34 cellular contexts compared by ENCODE assay signal in the genomic region with DNA sequence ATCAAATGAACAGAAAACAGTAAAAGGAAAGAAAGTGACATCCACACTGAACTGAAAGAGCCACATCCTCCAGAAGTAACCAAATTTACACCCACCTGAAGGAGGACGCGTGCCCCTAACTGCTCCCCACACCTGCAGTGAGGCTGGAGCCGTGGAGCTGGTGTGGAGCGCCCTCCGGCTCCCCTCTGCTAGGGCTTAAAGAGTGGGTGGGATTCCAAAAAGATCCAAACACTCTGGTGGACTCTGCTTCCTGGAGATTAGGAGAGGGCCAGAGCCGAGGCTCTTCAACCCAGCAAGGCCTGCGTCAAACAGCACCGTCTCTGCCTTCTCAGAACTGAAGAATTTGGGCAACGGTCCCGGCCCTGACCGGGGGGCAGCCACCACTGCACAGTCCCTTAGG.
"Had no signal": no experiment of that assay in that cellular context is flagged by ENCODE, and none has a peak within 500 bp of the region (broad histone marks: within the 10 kb centered on the region; RNA-seq: fewer than 3 reads in every experiment).

No MANE protein-coding gene starts in this region.

- DNase-seq: activated CD4-positive, alpha-beta memory T cell treated with anti-CD3 and anti-CD28 coated beads for 36 hours; activated CD4-positive, alpha-beta T cell treated with anti-CD3 and anti-CD28 coated beads for 1 hour; activated CD4-positive, alpha-beta T cell treated with anti-CD3 and anti-CD28 coated beads for 36 hours; activated CD4-positive, alpha-beta T cell treated with anti-CD3 and anti-CD28 coated beads, Interleukin-2, amount 10 ng/mL, durations not matched to agents 24 days and 14 days; activated CD4-positive, alpha-beta T cell treated with anti-CD3 and anti-CD28 coated beads, Interleukin-2, amount 50 U/mL, for 1 hour; activated CD4-positive, alpha-beta T cell treated with anti-CD3 and anti-CD28 coated beads, Interleukin-2, amount 50 U/mL, for 4 hours; activated CD4-positive, CD25-positive, alpha-beta regulatory T cell; activated CD8-positive, alpha-beta memory T cell treated with anti-CD3 and anti-CD28 coated beads, Interleukin-2, amount 50 U/mL, for 4 hours; activated CD8-positive, alpha-beta T cell treated with anti-CD3 and anti-CD28 coated beads for 36 hours; activated effector memory CD4-positive, alpha-beta T cell treated with anti-CD3 and anti-CD28 coated beads, Interleukin-2, amount 50 U/mL, for 16 hours; activated gamma-delta T cell treated with Interleukin-2 at 50 U/mL for 16 hours; activated naive CD4-positive, alpha-beta T cell; activated naive CD4-positive, alpha-beta T cell treated with anti-CD3 and anti-CD28 coated beads for 36 hours; activated naive CD4-positive, alpha-beta T cell treated with anti-CD3 and anti-CD28 coated beads, Interleukin-2, amount 50 U/mL, for 16 hours; activated naive CD8-positive, alpha-beta T cell treated with anti-CD3 and anti-CD28 coated beads for 36 hours; activated T-cell treated with anti-CD3 and anti-CD28 coated beads for 4 hours; activated T-cell treated with anti-CD3 and anti-CD28 coated beads, Interleukin-2, amount 50 U/mL, for 1 hour; activated T-cell treated with anti-CD3 and anti-CD28 coated beads, Interleukin-2, amount 50 U/mL, for 4 hours; activated T-cell treated with anti-CD3 and anti-CD28 coated beads, Interleukin-2, amount 50 U/mL, for 72 hours; adrenal gland; amniotic stem cell; caudate nucleus; cerebellar nuclear complex; T-helper 2 cell; T-helper 9 cell; WERI-Rb-1 had no signal

- H3K9me3 ChIP-seq: adrenal gland, ascending aorta had no signal

- H3K27ac ChIP-seq: adrenal gland, ascending aorta, cardiac muscle cell, WERI-Rb-1 had no signal

- H3K4me1 ChIP-seq: ascending aorta had no signal

- H3K27me3 ChIP-seq: adrenal gland, ascending aorta, cardiac muscle cell had no signal

- ATAC-seq: activated CD4-positive, alpha-beta T cell treated with anti-CD3 and anti-CD28 coated beads for 36 hours; activated CD4-positive, CD25-positive, alpha-beta regulatory T cell treated with anti-CD3 and anti-CD28 coated beads, Interleukin-2, amount 50 U/mL, for 24 hours; activated CD8-positive, alpha-beta T cell treated with anti-CD3 and anti-CD28 coated beads for 36 hours; activated naive CD4-positive, alpha-beta T cell treated with anti-CD3 and anti-CD28 coated beads, Interleukin-2, amount 50 U/mL, for 72 hours; activated T-cell treated with anti-CD3 and anti-CD28 coated beads, Interleukin-2, amount 50 U/mL, for 4 hours; activated T-cell treated with anti-CD3 and anti-CD28 coated beads, Interleukin-2, amount 50 U/mL, for 72 hours; activated T-helper 17 cell treated with anti-CD3 and anti-CD28 coated beads, Interleukin-2, amount 50 U/mL, for 72 hours; WTC11 had no signal

- H3K4me3 ChIP-seq: adrenal gland, ascending aorta, cardiac muscle cell had no signal

- FAIRE-seq: bronchial epithelial cell, TTC549 had no signal
